ENCODE assay signal across 14 cellular contexts in the genomic region with DNA sequence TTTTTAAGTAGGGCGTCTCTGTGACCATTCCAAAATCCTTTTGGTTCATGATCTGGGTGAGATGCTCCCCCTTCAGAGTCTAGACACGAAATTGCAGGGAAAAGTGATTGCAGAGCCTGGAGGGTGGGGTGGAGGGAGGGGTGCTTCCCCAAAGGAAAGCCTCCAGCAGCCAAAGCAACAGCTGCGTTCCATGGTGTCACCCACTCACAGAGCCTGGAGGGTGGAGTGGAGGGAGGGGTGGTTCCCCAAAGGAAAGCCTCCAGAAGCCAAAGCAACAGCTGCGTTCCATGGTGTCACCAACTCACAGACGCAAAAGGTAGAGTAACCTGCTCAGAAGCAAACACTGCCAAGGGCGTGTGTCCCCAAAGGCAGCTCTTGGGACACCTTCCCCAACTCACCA. TPM values are rescaled to one million over a fixed set of nuclear protein-coding genes. Genes with fewer than 3 reads are reported as not detected.
DNase-seq lines count a peak whose midpoint lies in the region; ATAC-seq and TF ChIP-seq lines count a peak whose summit lies in the region.
"Had no signal": no experiment of that assay in that cellular context is flagged by ENCODE, and none has a peak within 500 bp of the region (broad histone marks: within the 10 kb centered on the region; RNA-seq: fewer than 3 reads in every experiment).

No MANE protein-coding gene starts in this region.

- H3K27me3 ChIP-seq in SJCRH30 (no peaks in the 10 kb centered on the region), upper lobe of right lung (peaks cover 28% of the 10 kb centered on the region)

- no peak for TF ChIP-seq CTCF in upper lobe of right lung (IDR thresholded peaks at IDR 0.05)

- H3K4me1 ChIP-seq in SJCRH30 (0 out of 2 replicates have a peak, but pooled peaks cover 3% of the 10 kb centered on the region), upper lobe of right lung (no peaks in the 10 kb centered on the region)

- intact Hi-C loops in upper lobe of right lung (cut with DNase I) = no loop called here

- H3K27ac ChIP-seq in SJCRH30 (no peak overlapping the region), upper lobe of right lung (no peak overlapping the region)
- H3K27ac ChIP-seq: C4-2B had no signal

- H3K4me3 ChIP-seq in SJCRH30 = no peak overlapping the region
- H3K4me3 ChIP-seq in upper lobe of right lung = no peak overlapping the region
- H3K4me3 ChIP-seq: GM23338 had no signal

- peak; percentile 36 for DNase-seq in NCI-H2107 (lab: John Stamatoyannopoulos, UW)
- peak; percentile 95 for DNase-seq in NCI-H2171 treated with DMSO at 0.1 percent for 48 hours (lab: John Stamatoyannopoulos, UW)
- peak; percentile 22 to 63 for DNase-seq in SJCRH30
- peak; percentile 29 for DNase-seq in superior temporal gyrus (ENCODE audit: extremely low spot score)
- DNase-seq in upper lobe of right lung = no peak
- no peak for DNase-seq in RKO (ENCODE audit: low spot score)
- DNase-seq: ACHN; Caco-2; CD4-positive, alpha-beta T cell; HCEC 1CT had no signal

- ATAC-seq in upper lobe of right lung = no peak
- ATAC-seq in HG02970 (IDR thresholded peaks at IDR 0.05; ENCODE audit: low FRiP score, unreplicated experiment) = no peak
- ATAC-seq: GM23338, HepG2 had no signal

- H3K9me3 ChIP-seq in SJCRH30 (replicated peaks) = no peaks in the 10 kb centered on the region
- no peaks in the 10 kb centered on the region for H3K9me3 ChIP-seq in upper lobe of right lung
- H3K9me3 ChIP-seq: Caco-2 had no signal

- H3K36me3 ChIP-seq in SJCRH30 (no peaks in the 10 kb centered on the region), upper lobe of right lung (no peaks in the 10 kb centered on the region)

RNA-seq across cellular contexts. Expression of a gene that starts 22.6 kb away (rescaled TPM):
- not detected in 2 replicates for total RNA-seq in SJCRH30 (2014; rRNA removed; shearing (Covaris generic))
- total RNA-seq in upper lobe of right lung = not detected
- total RNA-seq: Caco-2; CD4-positive, alpha-beta T cell; GM23338; HepG2 had no signal

RNA-seq across cellular contexts. Expression of a gene that starts 46.4 kb away (rescaled TPM):
- total RNA-seq in SJCRH30 (2014; rRNA removed; shearing (Covaris generic)) = not detected in 2 replicates
- not detected for total RNA-seq in upper lobe of right lung
- total RNA-seq: CD4-positive, alpha-beta T cell; GM23338 had no signal

RNA-seq across cellular contexts. Expression of a gene that starts 47.1 kb away (rescaled TPM):
- not detected in 2 replicates for total RNA-seq in SJCRH30 (2014; rRNA removed; shearing (Covaris generic))
- total RNA-seq in upper lobe of right lung = not detected

Comparison
In these comparisons a context has a peak if more than half of its experiments do, and no peak if none do; other contexts are left out.
1. DNase-seq: peak in NCI-H2107 (single experiment), NCI-H2171 treated with DMSO at 0.1 percent for 48 hours (single experiment), SJCRH30 (2 of 2) and superior temporal gyrus (single experiment); none in upper lobe of right lung (single experiment) and RKO (single experiment).